ENCODE assay signal across 10 cellular contexts in genomic region chr16:79597277-79597676, GRCh38. TPM values are rescaled to one million over a fixed set of nuclear protein-coding genes. Genes with fewer than 3 reads are reported as not detected.
A peak's percentile ranks its signal among the peaks of the same experiment; 100 is the strongest.
DNase-seq lines count a peak whose midpoint lies in the region; ATAC-seq and TF ChIP-seq lines count a peak whose summit lies in the region.
"Had no signal": no experiment of that assay in that cellular context is flagged by ENCODE, and none has a peak within 500 bp of the region (broad histone marks: within the 10 kb centered on the region; RNA-seq: fewer than 3 reads in every experiment).

No MANE protein-coding gene starts in this region.

- H3K27ac ChIP-seq in PC-9, result no peak overlapping the region

- no peak overlapping the region for H2AFZ ChIP-seq in PC-9

- no peaks in the 10 kb centered on the region for H3K27me3 Mint-ChIP-seq in activated T-helper 2 cell treated with anti-CD3 and anti-CD28 coated beads, Interferon-gamma antibody, Interleukin-2, Interleukin-4, amounts not matched to agents 10 μg/mL and 5 μg/mL and 100 μg/mL, durations not matched to agents 14 hours and 24 hours and 36 hours (ENCODE audit: low read depth)

- H3K36me3 ChIP-seq in iPS-15b (ENCODE audit: control insufficient read depth, insufficient read depth, low read length) (no peaks in the 10 kb centered on the region), skeletal muscle satellite cell (ENCODE audit: insufficient read depth, low read length) (no peaks in the 10 kb centered on the region), PC-9 (ENCODE audit: low read depth) (no peaks in the 10 kb centered on the region)

- H3K36me3 Mint-ChIP-seq in activated T-helper 2 cell treated with anti-CD3 and anti-CD28 coated beads, Interferon-gamma antibody, Interleukin-2, Interleukin-4, amounts not matched to agents 10 μg/mL and 5 μg/mL and 100 μg/mL, durations not matched to agents 14 hours and 24 hours and 36 hours (ENCODE audit: low read depth), result peaks cover 65% of the 10 kb centered on the region

- ATAC-seq in SK-N-SH treated with all-trans-retinoic acid at 6 μM for 48 hours, result no peak
- ATAC-seq: HCT116 had no signal

- H3K4me1 Mint-ChIP-seq in activated T-helper 2 cell treated with anti-CD3 and anti-CD28 coated beads, Interferon-gamma antibody, Interleukin-2, Interleukin-4, amounts not matched to agents 10 μg/mL and 5 μg/mL and 100 μg/mL, durations not matched to agents 14 hours and 24 hours and 36 hours (ENCODE audit: low read depth), result peaks cover 41% of the 10 kb centered on the region

- no peaks in the 10 kb centered on the region for H3F3A ChIP-seq in PC-9 (ENCODE audit: insufficient read depth, low read depth)

- peak overlapping the region; percentile 87 for H3K4me3 Mint-ChIP-seq in activated T-helper 2 cell treated with anti-CD3 and anti-CD28 coated beads, Interferon-gamma antibody, Interleukin-2, Interleukin-4, amounts not matched to agents 10 μg/mL and 5 μg/mL and 100 μg/mL, durations not matched to agents 14 hours and 24 hours and 36 hours (ENCODE audit: low read depth)

- no peaks in the 10 kb centered on the region for H3K79me2 ChIP-seq in PC-9 (ENCODE audit: low read depth)

- H3K4me2 ChIP-seq in skeletal muscle satellite cell (ENCODE audit: low read length) (peak overlapping the region; percentile 78), PC-9 (no peak overlapping the region)

- POLR2A ChIA-PET in PC-9 (lab: Charles Lee; ENCODE audit: unreplicated experiment), result no interaction called here

- peaks cover 10% of the 10 kb centered on the region for H3K27me3 ChIP-seq in iPS-15b (ENCODE audit: control insufficient read depth, insufficient read depth, low read length)
- peaks cover 15% of the 10 kb centered on the region for H3K27me3 ChIP-seq in skeletal muscle satellite cell (ENCODE audit: control insufficient read depth, insufficient read depth, low read length)
- peaks cover 27% of the 10 kb centered on the region for H3K27me3 ChIP-seq in PC-9 (ENCODE audit: insufficient read depth, low read depth)

- no peaks in the 10 kb centered on the region for H4K20me1 ChIP-seq in PC-9 (ENCODE audit: insufficient read depth)

- TF ChIP-seq CTCF in PC-9 (conservative IDR thresholded peaks at IDR 0.05), result no peak

- no peaks in the 10 kb centered on the region for H3K9me3 Mint-ChIP-seq in activated T-helper 2 cell treated with anti-CD3 and anti-CD28 coated beads, Interferon-gamma antibody, Interleukin-2, Interleukin-4, amounts not matched to agents 10 μg/mL and 5 μg/mL and 100 μg/mL, durations not matched to agents 14 hours and 24 hours and 36 hours

- no peaks in the 10 kb centered on the region for H3K9me3 ChIP-seq in iPS-15b (ENCODE audit: control insufficient read depth, insufficient read depth, low read length)
- no peaks in the 10 kb centered on the region for H3K9me3 ChIP-seq in skeletal muscle satellite cell (replicated peaks; ENCODE audit: low read length)
- H3K9me3 ChIP-seq in PC-9 (ENCODE audit: insufficient read depth, low read depth), result no peaks in the 10 kb centered on the region; the same call in 1 of the 2 replicates

- BruUV-seq in PC-9 (replicated peaks; lab: Mats Ljungman, UMichigan), result no TSS peak

- H3K27ac Mint-ChIP-seq in activated T-helper 2 cell treated with anti-CD3 and anti-CD28 coated beads, Interferon-gamma antibody, Interleukin-2, Interleukin-4, amounts not matched to agents 10 μg/mL and 5 μg/mL and 100 μg/mL, durations not matched to agents 14 hours and 24 hours and 36 hours, result peak overlapping the region; percentile 42

- no peaks in the 10 kb centered on the region for H3K9me2 ChIP-seq in PC-9 (ENCODE audit: insufficient read depth)

- H3K4me1 ChIP-seq in iPS-15b (ENCODE audit: control insufficient read depth, insufficient read depth, low read length), result peaks cover 12% of the 10 kb centered on the region
- peaks cover 16% of the 10 kb centered on the region for H3K4me1 ChIP-seq in skeletal muscle satellite cell (ENCODE audit: control insufficient read depth, insufficient read depth, low read length)
- H3K4me1 ChIP-seq in PC-9 (replicated peaks; ENCODE audit: insufficient read depth), result no peaks in the 10 kb centered on the region

- intact Hi-C loops in activated T-helper 2 cell treated with anti-CD3 and anti-CD28 coated beads, Interferon-gamma antibody, Interleukin-2, Interleukin-4, amounts not matched to agents 10 μg/mL and 5 μg/mL and 100 μg/mL, durations not matched to agents 14 hours and 24 hours and 36 hours (cut with micrococcal nuclease), result loop anchor here (10.0 kb wide), 1 partner anchor 142 kb away; no protein-coding TSS in a partner anchor
- intact Hi-C loops in PC-9 (cut with micrococcal nuclease; ENCODE audit: unreplicated experiment), result no loop called here

- CTCF ChIA-PET in PC-9 (lab: Charles Lee), result no interaction called here

- DNase-seq in LHCN-M2 (ENCODE audit: low read depth) (peak; percentile 3), PC-9 (no peak), HPDE6-E6E7 (ENCODE audit: extremely low spot score) (no peak)
- DNase-seq in activated T-helper 2 cell treated with anti-CD3 and anti-CD28 coated beads, Interferon-gamma antibody, Interleukin-2, Interleukin-4, amounts not matched to agents 10 μg/mL and 5 μg/mL and 100 μg/mL, durations not matched to agents 14 hours and 24 hours and 36 hours (ENCODE audit: low spot score), result no peak
- DNase-seq: activated CD8-positive, alpha-beta memory T cell treated with anti-CD3 and anti-CD28 coated beads, Interleukin-2, amount 50 U/mL, for 48 hours; OCI-M1 had no signal

- H3K4me3 ChIP-seq in iPS-15b (ENCODE audit: low read depth, low read length), result peak overlapping the region; percentile 82
- peak overlapping the region; percentile 58 for H3K4me3 ChIP-seq in skeletal muscle satellite cell (ENCODE audit: low read length)
- H3K4me3 ChIP-seq in PC-9, result no peak overlapping the region

- H3K9ac ChIP-seq in iPS-15b (ENCODE audit: low read depth, low read length) (no peak overlapping the region), skeletal muscle satellite cell (ENCODE audit: low read depth, low read length) (peak overlapping the region; percentile 22)

TF ChIP-seq in SK-N-SH treated with all-trans-retinoic acid at 6 μM for 48 hours, 23 proteins besides CTCF, POLR2A, EP300 and RAD21:
- TF ChIP-seq CSRNP3 (CRISPR knock-in tag; IDR thresholded peaks at IDR 0.05), result no peak
- no peak for TF ChIP-seq ISL1 (CRISPR knock-in tag; IDR thresholded peaks at IDR 0.05)
- no peak for TF ChIP-seq ZC3H10 (CRISPR knock-in tag; IDR thresholded peaks at IDR 0.05)

RNA-seq across cellular contexts. Expression of gene MAF, which starts 3.3 kb away (rescaled TPM):
- total RNA-seq in LHCN-M2 (2014; rRNA removed), result 2.4 and 2.6 TPM in 2 replicates
- 2.8 TPM for polyA plus RNA-seq in LHCN-M2 (2012)
- total RNA-seq in activated T-helper 2 cell treated with anti-CD3 and anti-CD28 coated beads, Interferon-gamma antibody, Interleukin-2, Interleukin-4, amounts not matched to agents 10 μg/mL and 5 μg/mL and 100 μg/mL, durations not matched to agents 14 hours and 24 hours and 36 hours, result 73.6 and 74.2 TPM in 2 replicates
- total RNA-seq in skeletal muscle satellite cell (2012; rRNA removed), result 0.87 and 1.5 TPM in 2 replicates
- not detected in 2 replicates for total RNA-seq in PC-9 (2021)

Comparison
In these comparisons a context has a peak if more than half of its experiments do, and no peak if none do; other contexts are left out.
1. RNA of gene MAF, which starts 3.3 kb away (total RNA-seq): 73.6 to 74.2 TPM in activated T-helper 2 cell treated with anti-CD3 and anti-CD28 coated beads, Interferon-gamma antibody, Interleukin-2, Interleukin-4, amounts not matched to agents 10 μg/mL and 5 μg/mL and 100 μg/mL, durations not matched to agents 14 hours and 24 hours and 36 hours; 2.4 to 2.6 TPM in LHCN-M2 and not detected in PC-9; every median in the first group is over 10 times any median in the second.